Comparison of ENCODE assay signal across 1 cellular context in the genomic region with DNA sequence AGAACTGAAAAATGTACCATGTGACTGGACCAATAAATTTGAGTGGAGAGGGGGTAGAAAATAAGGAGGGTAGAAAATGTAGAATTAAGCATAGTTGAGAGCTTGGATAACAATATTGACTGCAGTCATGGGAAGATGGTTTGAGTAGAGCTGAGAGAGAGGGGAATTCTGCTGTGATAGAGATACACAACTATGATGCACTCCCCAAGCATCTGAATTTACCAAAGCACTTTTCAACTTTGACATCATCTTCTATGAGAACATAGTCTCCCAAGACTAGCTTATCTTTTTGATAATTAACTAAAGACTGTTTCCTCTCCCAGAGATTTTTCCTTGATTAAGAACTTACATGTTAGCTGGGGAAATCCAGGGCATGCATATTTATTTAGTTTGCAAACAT.
TF ChIP-seq lines count a peak whose summit lies in the region.

No MANE protein-coding gene starts in this region.

TF ChIP-seq in IMR-90, 13 proteins besides CTCF, POLR2A, EP300 and RAD21 (continued from another document):
- TF ChIP-seq, protein P1, sequence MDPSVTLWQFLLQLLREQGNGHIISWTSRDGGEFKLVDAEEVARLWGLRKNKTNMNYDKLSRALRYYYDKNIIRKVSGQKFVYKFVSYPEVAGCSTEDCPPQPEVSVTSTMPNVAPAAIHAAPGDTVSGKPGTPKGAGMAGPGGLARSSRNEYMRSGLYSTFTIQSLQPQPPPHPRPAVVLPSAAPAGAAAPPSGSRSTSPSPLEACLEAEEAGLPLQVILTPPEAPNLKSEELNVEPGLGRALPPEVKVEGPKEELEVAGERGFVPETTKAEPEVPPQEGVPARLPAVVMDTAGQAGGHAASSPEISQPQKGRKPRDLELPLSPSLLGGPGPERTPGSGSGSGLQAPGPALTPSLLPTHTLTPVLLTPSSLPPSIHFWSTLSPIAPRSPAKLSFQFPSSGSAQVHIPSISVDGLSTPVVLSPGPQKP (IDR thresholded peaks at IDR 0.05; ENCODE audit: borderline replicate concordance, low read depth, low read length) = no peak
- TF ChIP-seq RFX5 (IDR thresholded peaks at IDR 0.05; ENCODE audit: low read depth, low read length) (no peak), MXI1 (IDR thresholded peaks at IDR 0.05; ENCODE audit: borderline replicate concordance, low read depth, low read length) (no peak), NFE2L2 (IDR thresholded peaks at IDR 0.05; ENCODE audit: low read depth, low read length) (no peak), USF2 (IDR thresholded peaks at IDR 0.05; ENCODE audit: low read depth, low read length) (no peak), FOS (IDR thresholded peaks at IDR 0.05; ENCODE audit: low read depth, low read length) (no peak)
